Comparison of ENCODE assay signal across 18 cellular contexts in genomic region chr1:205587576-205587975, GRCh38. TPM values are rescaled to one million over a fixed set of nuclear protein-coding genes. Genes with fewer than 3 reads are reported as not detected.
DNase-seq lines count a peak whose midpoint lies in the region; ATAC-seq, FAIRE-seq and TF ChIP-seq lines count a peak whose summit lies in the region.
"Had no signal": no experiment of that assay in that cellular context is flagged by ENCODE, and none has a peak within 500 bp of the region (broad histone marks: within the 10 kb centered on the region; RNA-seq: fewer than 3 reads in every experiment).

No MANE protein-coding gene starts in this region.

- H3K36me3 Mint-ChIP-seq in activated CD8-positive, alpha-beta T cell treated with anti-CD3 and anti-CD28 coated beads for 36 hours (ENCODE audit: low read depth): peaks cover 2% of the 10 kb centered on the region
- H3K36me3 Mint-ChIP-seq in activated CD8-positive, alpha-beta T cell treated with anti-CD3 and anti-CD28 coated beads, Interleukin-2, amount 10 ng/mL, durations not matched to agents 7 days and 5 days (ENCODE audit: low read depth): no peaks in the 10 kb centered on the region
- H3K36me3 Mint-ChIP-seq in stimulated activated memory B cell treated with anti-CD40 and anti-IgM and Interleukin-4, amounts not matched to agents 10 μg/mL and 1 μg/mL and 100 μg/mL, for 72 hours: no peaks in the 10 kb centered on the region

- H3K27ac ChIP-seq in HEK293 (ENCODE audit: extremely low read depth, low read depth, low read length): no peak overlapping the region
- H3K27ac ChIP-seq in kidney (ENCODE audit: low read depth in 2 of 2, low read length in 2 of 2): no peak overlapping the region
- no peak overlapping the region for H3K27ac ChIP-seq in tibial nerve
- H3K27ac ChIP-seq: 22Rv1, BLaER1 had no signal

- H3K27me3 Mint-ChIP-seq in activated CD8-positive, alpha-beta T cell treated with anti-CD3 and anti-CD28 coated beads for 36 hours: no peaks in the 10 kb centered on the region
- H3K27me3 Mint-ChIP-seq in activated CD8-positive, alpha-beta T cell treated with anti-CD3 and anti-CD28 coated beads, Interleukin-2, amount 10 ng/mL, durations not matched to agents 7 days and 5 days (ENCODE audit: low read depth): peaks cover 3% of the 10 kb centered on the region
- no peaks in the 10 kb centered on the region for H3K27me3 Mint-ChIP-seq in stimulated activated memory B cell treated with anti-CD40 and anti-IgM and Interleukin-4, amounts not matched to agents 10 μg/mL and 1 μg/mL and 100 μg/mL, for 72 hours

- no peak for TF ChIP-seq EP300 in tibial nerve (IDR thresholded peaks at IDR 0.05)

- H3K4me1 Mint-ChIP-seq in activated CD8-positive, alpha-beta T cell treated with anti-CD3 and anti-CD28 coated beads for 36 hours (ENCODE audit: low read depth): peaks cover 11% of the 10 kb centered on the region
- H3K4me1 Mint-ChIP-seq in activated CD8-positive, alpha-beta T cell treated with anti-CD3 and anti-CD28 coated beads, Interleukin-2, amount 10 ng/mL, durations not matched to agents 7 days and 5 days (ENCODE audit: low read depth): peaks cover 24% of the 10 kb centered on the region
- peaks cover 51% of the 10 kb centered on the region for H3K4me1 Mint-ChIP-seq in stimulated activated memory B cell treated with anti-CD40 and anti-IgM and Interleukin-4, amounts not matched to agents 10 μg/mL and 1 μg/mL and 100 μg/mL, for 72 hours

- H3K27ac Mint-ChIP-seq in activated CD8-positive, alpha-beta T cell treated with anti-CD3 and anti-CD28 coated beads for 36 hours: peak overlapping the region; percentile 21
- H3K27ac Mint-ChIP-seq in activated CD8-positive, alpha-beta T cell treated with anti-CD3 and anti-CD28 coated beads, Interleukin-2, amount 10 ng/mL, durations not matched to agents 7 days and 5 days: no peak overlapping the region
- peak overlapping the region; percentile 38 for H3K27ac Mint-ChIP-seq in stimulated activated memory B cell treated with anti-CD40 and anti-IgM and Interleukin-4, amounts not matched to agents 10 μg/mL and 1 μg/mL and 100 μg/mL, for 72 hours

- no peaks in the 10 kb centered on the region; the same call in 1 of the 2 replicates for H3K4me1 ChIP-seq in HEK293 (ENCODE audit: control insufficient read depth, insufficient read depth, low read length)
- H3K4me1 ChIP-seq in kidney (ENCODE audit: control insufficient read depth in 1 of 2, insufficient read depth in 1 of 2, low read depth in 1 of 2, low read length in 2 of 2): peaks cover 3 to 7% of the 10 kb centered on the region in 2 donors
- H3K4me1 ChIP-seq in tibial nerve: peaks cover 0 to 45% (median 4%) of the 10 kb centered on the region in 4 donors
- H3K4me1 ChIP-seq: HAP-1 had no signal

- no peaks in the 10 kb centered on the region for H3K27me3 ChIP-seq in tibial nerve
- H3K27me3 ChIP-seq: BLaER1 had no signal

- WGBS in tibial nerve, 2 donors: 87 to 89% methylated on average over 4 of the region's 4 CpGs

- no peak for DNase-seq in activated CD8-positive, alpha-beta T cell treated with anti-CD3 and anti-CD28 coated beads for 36 hours
- DNase-seq in activated CD8-positive, alpha-beta T cell treated with anti-CD3 and anti-CD28 coated beads, Interleukin-2, amount 10 ng/mL, durations not matched to agents 7 days and 5 days: no peak
- DNase-seq in kidney (peak; percentile 8), OCI-M2 (lab: John Stamatoyannopoulos, UW; ENCODE audit: unreplicated experiment) (no peak), NCI-H82 (lab: John Stamatoyannopoulos, UW) (no peak), tibial nerve (ENCODE audit: low spot score in 2 of 2) (no peak)
- DNase-seq: Kasumi-1, NCI-H187 treated with DMSO at 0.1 percent for 48 hours, NCI-H2171 treated with DMSO at 0.1 percent for 48 hours, NCI-H510A had no signal

- no peak for TF ChIP-seq CTCF in activated CD8-positive, alpha-beta T cell treated with anti-CD3 and anti-CD28 coated beads for 36 hours (IDR thresholded peaks at IDR 0.05)
- TF ChIP-seq CTCF in HEK293 (tag by site-specific recombination; IDR thresholded peaks at IDR 0.05): no peak
- no peak for TF ChIP-seq CTCF in kidney (IDR thresholded peaks at IDR 0.05; ENCODE audit: borderline replicate concordance, extremely low read depth, insufficient read depth)
- no peak for TF ChIP-seq CTCF in tibial nerve (IDR thresholded peaks at IDR 0.05)

- no peak overlapping the region for H3K4me3 Mint-ChIP-seq in activated CD8-positive, alpha-beta T cell treated with anti-CD3 and anti-CD28 coated beads for 36 hours
- no peak overlapping the region for H3K4me3 Mint-ChIP-seq in activated CD8-positive, alpha-beta T cell treated with anti-CD3 and anti-CD28 coated beads, Interleukin-2, amount 10 ng/mL, durations not matched to agents 7 days and 5 days
- no peak overlapping the region for H3K4me3 Mint-ChIP-seq in stimulated activated memory B cell treated with anti-CD40 and anti-IgM and Interleukin-4, amounts not matched to agents 10 μg/mL and 1 μg/mL and 100 μg/mL, for 72 hours

- H3K4me3 ChIP-seq in HEK293 (ENCODE audit: low read depth, low read length) (no peak overlapping the region), kidney (ENCODE audit: low read length in 2 of 2) (no peak overlapping the region), tibial nerve (no peak overlapping the region)
- H3K4me3 ChIP-seq: BLaER1, GM12878, HAP-1 had no signal

- H3K36me3 ChIP-seq in HEK293 (ENCODE audit: control insufficient read depth in 2 of 2, insufficient read depth in 1 of 2, low read length in 2 of 2) (no peaks in the 10 kb centered on the region), kidney (ENCODE audit: control insufficient read depth in 1 of 2, insufficient read depth in 2 of 2, low read length in 2 of 2) (no peaks in the 10 kb centered on the region), tibial nerve (no peaks in the 10 kb centered on the region)
- H3K36me3 ChIP-seq: BLaER1, HAP-1 had no signal

- FAIRE-seq in kidney (lab: Jason Lieb, UNC): no peak
- FAIRE-seq: GM12878, GM19239, RCC 7860 had no signal

- H3K9me3 ChIP-seq in HEK293 (ENCODE audit: control insufficient read depth, insufficient read depth, low read depth, low read length) (no peaks in the 10 kb centered on the region), kidney (ENCODE audit: control insufficient read depth in 1 of 2, low read length in 2 of 2) (no peaks in the 10 kb centered on the region), tibial nerve (no peaks in the 10 kb centered on the region)
- H3K9me3 ChIP-seq: BLaER1, HAP-1 had no signal

- no peak for TF ChIP-seq POLR2A in tibial nerve (IDR thresholded peaks at IDR 0.05)

- no peaks in the 10 kb centered on the region for H3K9me3 Mint-ChIP-seq in activated CD8-positive, alpha-beta T cell treated with anti-CD3 and anti-CD28 coated beads for 36 hours
- H3K9me3 Mint-ChIP-seq in activated CD8-positive, alpha-beta T cell treated with anti-CD3 and anti-CD28 coated beads, Interleukin-2, amount 10 ng/mL, durations not matched to agents 7 days and 5 days (ENCODE audit: insufficient read depth): no peaks in the 10 kb centered on the region
- no peaks in the 10 kb centered on the region for H3K9me3 Mint-ChIP-seq in stimulated activated memory B cell treated with anti-CD40 and anti-IgM and Interleukin-4, amounts not matched to agents 10 μg/mL and 1 μg/mL and 100 μg/mL, for 72 hours

- intact Hi-C loops in activated CD8-positive, alpha-beta T cell treated with anti-CD3 and anti-CD28 coated beads for 36 hours (cut with micrococcal nuclease): no loop called here
- intact Hi-C loops in kidney (cut with DNase I): no loop called here

- CTCF ChIA-PET in activated CD8-positive, alpha-beta T cell treated with anti-CD3 and anti-CD28 coated beads for 36 hours (lab: Charles Lee): interaction anchor here (1.0 to 9.8 kb wide), 9 partner anchors 13 to 390 kb away, joined by 3 to 396 read pairs (median 5); partner anchors contain the start of gene ELK4
- CTCF ChIA-PET in activated CD8-positive, alpha-beta T cell treated with anti-CD3 and anti-CD28 coated beads, Interleukin-2, amount 10 ng/mL, durations not matched to agents 7 days and 5 days (lab: Charles Lee): interaction anchor here (1.0 to 9.8 kb wide), 3 partner anchors 43 to 124 kb away, joined by 4 to 444 read pairs (median 364); partner anchors contain the start of gene ELK4
- CTCF ChIA-PET in HEK293 (lab: Yijun Ruan, JAX): interaction anchor here (0.6 to 9.4 kb wide), 9 partner anchors 13 to 390 kb away, joined by 3 to 414 read pairs (median 3); a partner anchor contains a TSS

- POLR2A ChIA-PET in activated CD8-positive, alpha-beta T cell treated with anti-CD3 and anti-CD28 coated beads for 36 hours (lab: Charles Lee): interaction anchor here (1.0 to 1.7 kb wide), 2 partner anchors 45 to 56 kb away, joined by 4 to 6 read pairs; partner anchors contain the start of gene ELK4
- POLR2A ChIA-PET in activated CD8-positive, alpha-beta T cell treated with anti-CD3 and anti-CD28 coated beads, Interleukin-2, amount 10 ng/mL, durations not matched to agents 7 days and 5 days (lab: Charles Lee): interaction anchor here (1.9 kb wide), 1 partner anchor 45 kb away, joined by 12 read pairs; the partner anchor contains the start of gene ELK4
- POLR2A ChIA-PET in HEK293 (lab: Yijun Ruan, JAX): interaction anchor here (0.6 kb wide), 1 partner anchor 162 kb away, joined by 3 read pairs; the partner anchor contains the start of gene NUCKS1

- H3K9ac ChIP-seq in kidney (ENCODE audit: low read length in 2 of 2): no peak overlapping the region
- H3K9ac ChIP-seq: BLaER1 had no signal

- no peak for ATAC-seq in activated CD8-positive, alpha-beta T cell treated with anti-CD3 and anti-CD28 coated beads for 36 hours
- ATAC-seq in activated CD8-positive, alpha-beta T cell treated with anti-CD3 and anti-CD28 coated beads, Interleukin-2, amount 10 ng/mL, durations not matched to agents 7 days and 5 days: no peak
- ATAC-seq in stimulated activated memory B cell treated with anti-CD40 and anti-IgM and Interleukin-4, amounts not matched to agents 10 μg/mL and 1 μg/mL and 100 μg/mL, for 72 hours: no peak
- ATAC-seq: GM12878 had no signal

RNA-seq across cellular contexts. Expression of gene ELK4, which starts 44.2 kb away (rescaled TPM):
- 10 to 100 TPM; 61.5 to 62.1 TPM for total RNA-seq in activated CD8-positive, alpha-beta T cell treated with anti-CD3 and anti-CD28 coated beads for 36 hours
- 10 to 100 TPM; 95.2 to 97.5 TPM for total RNA-seq in activated CD8-positive, alpha-beta T cell treated with anti-CD3 and anti-CD28 coated beads, Interleukin-2, amount 10 ng/mL, durations not matched to agents 7 days and 5 days
- total RNA-seq in kidney: 87.3 TPM
- polyA plus RNA-seq in kidney (ENCODE audit: insufficient read depth, low read depth, low replicate concordance): 4.2 TPM
- 10 to 100 TPM; 22.4 to 29.7 (median 26.2) TPM for total RNA-seq in tibial nerve
